Comparison of ENCODE assay signal across 1 cellular context in genomic region chr6:47134476-47135189, GRCh38.
TF ChIP-seq lines count a peak whose summit lies in the region.

No MANE protein-coding gene starts in this region.

TF ChIP-seq in K562, 482 proteins besides CTCF, POLR2A, EP300 and RAD21 (continued from another document):
- TF ChIP-seq PRDM10 (IDR thresholded peaks at IDR 0.05; ENCODE audit: partially characterized antibody) (peak; percentile 65), JUND (IDR thresholded peaks at IDR 0.05; ENCODE audit: borderline replicate concordance, low read depth, low read length) (peak; percentile 100), JUND (tag; IDR thresholded peaks at IDR 0.05; ENCODE audit: borderline replicate concordance, low read depth, low read length) (peak; percentile 100; the same call in 2 of the 3 replicates), RBBP5 (IDR thresholded peaks at IDR 0.05; ENCODE audit: borderline replicate concordance, insufficient read depth, low read length, poor library complexity, severe bottlenecking) (peak; percentile 49), ZNF668 (CRISPR knock-in tag; IDR thresholded peaks at IDR 0.05) (no peak), NR1H2 (CRISPR knock-in tag; IDR thresholded peaks at IDR 0.05) (no peak), SP1 (CRISPR knock-in tag; IDR thresholded peaks at IDR 0.05) (peak; percentile 53; the same call in 1 of the 2 replicates), THRAP3 (IDR thresholded peaks at IDR 0.05; ENCODE audit: borderline replicate concordance) (no peak), MAFF (IDR thresholded peaks at IDR 0.05; ENCODE audit: low read length) (peak; percentile 29; the same call in 1 of the 2 replicates), NCOA2 (IDR thresholded peaks at IDR 0.05; ENCODE audit: partially characterized antibody in 2 of 2) (peak; percentile 26 to 77), MCM7 (IDR thresholded peaks at IDR 0.05) (peak in 1 of 2 experiments; percentile 57; a peak in 1 of 4 replicates), DLX4 (CRISPR knock-in tag; IDR thresholded peaks at IDR 0.05) (no peak), NFE2 (IDR thresholded peaks at IDR 0.05; ENCODE audit: low read depth) (peak; percentile 79), EP400 (IDR thresholded peaks at IDR 0.05) (peak; percentile 40; the same call in 1 of the 2 replicates), SMAD3 (CRISPR knock-in tag; conservative IDR thresholded peaks at IDR 0.05) (peak; percentile 58; the same call in 1 of the 2 replicates), ELF4 (CRISPR knock-in tag; IDR thresholded peaks at IDR 0.05) (no peak), ZEB2 (IDR thresholded peaks at IDR 0.05) (peak; percentile 86), RFX7 (CRISPR knock-in tag; IDR thresholded peaks at IDR 0.05) (no peak), HMGN3 (IDR thresholded peaks at IDR 0.05; ENCODE audit: borderline replicate concordance, extremely low read depth, insufficient read length, low read depth, low read length) (peak; percentile 67), PPARD (CRISPR knock-in tag; IDR thresholded peaks at IDR 0.05) (no peak), ARID2 (IDR thresholded peaks at IDR 0.05) (peak; percentile 34; the same call in 1 of the 2 replicates)
- TF ChIP-seq, protein P1, sequence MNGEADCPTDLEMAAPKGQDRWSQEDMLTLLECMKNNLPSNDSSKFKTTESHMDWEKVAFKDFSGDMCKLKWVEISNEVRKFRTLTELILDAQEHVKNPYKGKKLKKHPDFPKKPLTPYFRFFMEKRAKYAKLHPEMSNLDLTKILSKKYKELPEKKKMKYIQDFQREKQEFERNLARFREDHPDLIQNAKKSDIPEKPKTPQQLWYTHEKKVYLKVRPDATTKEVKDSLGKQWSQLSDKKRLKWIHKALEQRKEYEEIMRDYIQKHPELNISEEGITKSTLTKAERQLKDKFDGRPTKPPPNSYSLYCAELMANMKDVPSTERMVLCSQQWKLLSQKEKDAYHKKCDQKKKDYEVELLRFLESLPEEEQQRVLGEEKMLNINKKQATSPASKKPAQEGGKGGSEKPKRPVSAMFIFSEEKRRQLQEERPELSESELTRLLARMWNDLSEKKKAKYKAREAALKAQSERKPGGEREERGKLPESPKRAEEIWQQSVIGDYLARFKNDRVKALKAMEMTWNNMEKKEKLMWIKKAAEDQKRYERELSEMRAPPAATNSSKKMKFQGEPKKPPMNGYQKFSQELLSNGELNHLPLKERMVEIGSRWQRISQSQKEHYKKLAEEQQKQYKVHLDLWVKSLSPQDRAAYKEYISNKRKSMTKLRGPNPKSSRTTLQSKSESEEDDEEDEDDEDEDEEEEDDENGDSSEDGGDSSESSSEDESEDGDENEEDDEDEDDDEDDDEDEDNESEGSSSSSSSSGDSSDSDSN (IDR thresholded peaks at IDR 0.05; ENCODE audit: borderline replicate concordance in 1 of 2, low read depth in 2 of 2, low read length in 2 of 2) = no peak
